In genomic region chr2:176281267-176281666, GRCh38 we compare ENCODE assay signal across 1 cellular context.
TF ChIP-seq lines count a peak whose summit lies in the region.

No MANE protein-coding gene starts in this region.

TF ChIP-seq in SK-N-SH, 30 proteins besides CTCF, POLR2A, EP300 and RAD21 (continued from another document):
- TF ChIP-seq IRF3 (IDR thresholded peaks at IDR 0.05; ENCODE audit: low read depth, low read length), result no peak
- TF ChIP-seq ELF1 (IDR thresholded peaks at IDR 0.05), result no peak
- TF ChIP-seq ZBTB33 (IDR thresholded peaks at IDR 0.05; ENCODE audit: borderline replicate concordance, low read depth), result no peak
- no peak for TF ChIP-seq CHD2 (IDR thresholded peaks at IDR 0.05; ENCODE audit: low read length, partially characterized antibody)
- TF ChIP-seq RFX5 (IDR thresholded peaks at IDR 0.05; ENCODE audit: low read length), result no peak
